9 cellular contexts compared by ENCODE assay signal in genomic region chr17:66715745-66716156, GRCh38.
DNase-seq lines count a peak whose midpoint lies in the region; ATAC-seq and TF ChIP-seq lines count a peak whose summit lies in the region.
"Had no signal": no experiment of that assay in that cellular context is flagged by ENCODE, and none has a peak within 500 bp of the region (broad histone marks: within the 10 kb centered on the region; RNA-seq: fewer than 3 reads in every experiment).

No MANE protein-coding gene starts in this region.

- peaks cover 13 to 38% (median 27%) of the 10 kb centered on the region in 4 donors for H3K4me1 Mint-ChIP-seq in CD4-positive, alpha-beta memory T cell
- H3K4me1 Mint-ChIP-seq in T-helper 17 cell, result peaks cover 17% of the 10 kb centered on the region
- H3K4me1 Mint-ChIP-seq in natural killer cell treated with Interleukin-12 subunit alpha and Interleukin-12 subunit beta and Interleukin-15 and Interleukin-18, amount 100 ng/mL, for 72 hours (ENCODE audit: low read depth in 2 of 2), result peaks cover 47 to 55% of the 10 kb centered on the region in 2 donors
- H3K4me1 Mint-ChIP-seq: IgD-negative memory B cell had no signal

- no peaks in the 10 kb centered on the region for H3K27me3 Mint-ChIP-seq in CD4-positive, alpha-beta memory T cell
- H3K27me3 Mint-ChIP-seq in T-helper 17 cell, result no peaks in the 10 kb centered on the region
- no peaks in the 10 kb centered on the region for H3K27me3 Mint-ChIP-seq in natural killer cell treated with Interleukin-12 subunit alpha and Interleukin-12 subunit beta and Interleukin-15 and Interleukin-18, amount 100 ng/mL, for 72 hours

- no peaks in the 10 kb centered on the region for H4K20me1 ChIP-seq in fibroblast of lung (ENCODE audit: control insufficient read depth, extremely low read depth, insufficient read depth, low read length)

- H3K4me3 ChIP-seq in CD4-positive, alpha-beta memory T cell (ENCODE audit: low read length in 2 of 2), result no peak overlapping the region
- no peak overlapping the region for H3K4me3 ChIP-seq in fibroblast of lung (replicated peaks in 1 of 4; ENCODE audit: control extremely low read depth in 1 of 4, insufficient read depth in 1 of 4, low read depth in 3 of 4, low read length in 4 of 4)

- H3K79me2 ChIP-seq in fibroblast of lung (ENCODE audit: control insufficient read depth, insufficient read depth, low read length), result no peaks in the 10 kb centered on the region

- H3K36me3 Mint-ChIP-seq in CD4-positive, alpha-beta memory T cell, result peaks cover 21 to 22% of the 10 kb centered on the region in 2 donors
- no peaks in the 10 kb centered on the region for H3K36me3 Mint-ChIP-seq in T-helper 17 cell (ENCODE audit: low read depth)
- H3K36me3 Mint-ChIP-seq in natural killer cell treated with Interleukin-12 subunit alpha and Interleukin-12 subunit beta and Interleukin-15 and Interleukin-18, amount 100 ng/mL, for 72 hours, result no peaks in the 10 kb centered on the region

- peak overlapping the region in 2 of 7 donors; percentile 31 to 48 for H3K27ac Mint-ChIP-seq in CD4-positive, alpha-beta memory T cell
- H3K27ac Mint-ChIP-seq in T-helper 17 cell, result peak overlapping the region; percentile 78
- peak overlapping the region; percentile 19 to 85 for H3K27ac Mint-ChIP-seq in natural killer cell treated with Interleukin-12 subunit alpha and Interleukin-12 subunit beta and Interleukin-15 and Interleukin-18, amount 100 ng/mL, for 72 hours
- H3K27ac Mint-ChIP-seq: IgD-negative memory B cell had no signal

- ATAC-seq in GM21367 (IDR thresholded peaks at IDR 0.05; ENCODE audit: unreplicated experiment), result peak; percentile 34
- ATAC-seq in T-helper 17 cell, result peak; percentile 54
- no peak for ATAC-seq in natural killer cell treated with Interleukin-12 subunit alpha and Interleukin-12 subunit beta and Interleukin-15 and Interleukin-18, amount 100 ng/mL, for 72 hours

- TF ChIP-seq CTCF in fibroblast of lung (conservative IDR thresholded peaks at IDR 0.05 in 1 of 2, IDR thresholded peaks at IDR 0.05 in 1 of 2; ENCODE audit: low read depth in 1 of 2, low read length in 2 of 2), result peak; percentile 67 to 70

- no peak overlapping the region for H3K27ac ChIP-seq in CD4-positive, alpha-beta memory T cell (ENCODE audit: low read depth, low read length)
- no peak overlapping the region for H3K27ac ChIP-seq in fibroblast of lung (ENCODE audit: insufficient read depth, low read length)

- H3K27me3 ChIP-seq in CD4-positive, alpha-beta memory T cell (ENCODE audit: insufficient read depth, low read length), result no peaks in the 10 kb centered on the region
- no peaks in the 10 kb centered on the region for H3K27me3 ChIP-seq in fibroblast of lung (ENCODE audit: control insufficient read depth, insufficient read depth, low read length)

- no peak overlapping the region for H3K4me3 Mint-ChIP-seq in CD4-positive, alpha-beta memory T cell
- no peak overlapping the region for H3K4me3 Mint-ChIP-seq in T-helper 17 cell
- peak overlapping the region; percentile 25 for H3K4me3 Mint-ChIP-seq in natural killer cell treated with Interleukin-12 subunit alpha and Interleukin-12 subunit beta and Interleukin-15 and Interleukin-18, amount 100 ng/mL, for 72 hours
- H3K4me3 Mint-ChIP-seq: IgD-negative memory B cell had no signal

- no peaks in the 10 kb centered on the region for H3K36me3 ChIP-seq in CD4-positive, alpha-beta memory T cell (ENCODE audit: insufficient read depth, low read length)
- H3K36me3 ChIP-seq in fibroblast of lung (ENCODE audit: control insufficient read depth, insufficient read depth, low read length), result no peaks in the 10 kb centered on the region

- intact Hi-C loops in CD4-positive, alpha-beta memory T cell (cut with micrococcal nuclease), result loop anchor here (1.0 to 5.0 kb wide), 3 partner anchors 191 to 577 kb away; no protein-coding TSS in a partner anchor

- H3K4me1 ChIP-seq in CD4-positive, alpha-beta memory T cell (ENCODE audit: insufficient read depth, low read length), result peaks cover 12% of the 10 kb centered on the region
- no peaks in the 10 kb centered on the region for H3K4me1 ChIP-seq in fibroblast of lung (ENCODE audit: control insufficient read depth, extremely low read depth, insufficient read depth, low read length)

- no peaks in the 10 kb centered on the region for H3K9me3 ChIP-seq in CD4-positive, alpha-beta memory T cell (ENCODE audit: control insufficient read depth in 1 of 2, low read length in 2 of 2)
- H3K9me3 ChIP-seq in T-helper 17 cell (ENCODE audit: control insufficient read depth, low read length, poor library complexity, severe bottlenecking), result no peaks in the 10 kb centered on the region
- no peaks in the 10 kb centered on the region for H3K9me3 ChIP-seq in fibroblast of lung (ENCODE audit: control insufficient read depth, insufficient read depth, low read depth, low read length)

- POLR2A ChIA-PET in CD4-positive, alpha-beta memory T cell (lab: Charles Lee; ENCODE audit: partially characterized antibody), result no interaction called here

- CTCF ChIA-PET in CD4-positive, alpha-beta memory T cell (lab: Charles Lee; ENCODE audit: partially characterized antibody), result interaction anchor here (0.6 to 1.0 kb wide), 3 partner anchors 10 to 517 kb away, joined by 3 to 4 read pairs (median 3); no protein-coding TSS in a partner anchor

- no peak overlapping the region for H3K4me2 ChIP-seq in fibroblast of lung (ENCODE audit: extremely low read depth, insufficient read depth, low read length)

- no peaks in the 10 kb centered on the region for H3K9me3 Mint-ChIP-seq in CD4-positive, alpha-beta memory T cell
- H3K9me3 Mint-ChIP-seq in natural killer cell treated with Interleukin-12 subunit alpha and Interleukin-12 subunit beta and Interleukin-15 and Interleukin-18, amount 100 ng/mL, for 72 hours, result no peaks in the 10 kb centered on the region

- no peak overlapping the region for H2AFZ ChIP-seq in fibroblast of lung (ENCODE audit: low read length)

- DNase-seq in CD4-positive, alpha-beta memory T cell, result peak in 4 of 5 donors; percentile 30 to 49 (median 36)
- DNase-seq in NCI-H1694 treated with DMSO at 0.1 percent for 48 hours (lab: John Stamatoyannopoulos, UW), result peak; percentile 36
- DNase-seq in T-helper 17 cell, result no peak
- peak; percentile 61 to 73 for DNase-seq in fibroblast of lung (ENCODE audit: low read depth in 2 of 2)
- DNase-seq in natural killer cell treated with Interleukin-12 subunit alpha and Interleukin-12 subunit beta and Interleukin-15 and Interleukin-18, amount 100 ng/mL, for 72 hours (ENCODE audit: low spot score), result peak; percentile 29
- DNase-seq in stimulated activated naive CD4-positive, alpha-beta T cell treated with Interleukin-2 at 50 U/mL for 16 hours (lab: John Stamatoyannopoulos, UW), result no peak
- no peak for DNase-seq in stimulated activated CD4-positive, alpha-beta T cell treated with anti-CD3 and anti-CD28 coated beads, Interleukin-4, amount 100 ng/mL, for 24 hours

- H3K9ac ChIP-seq in fibroblast of lung (ENCODE audit: insufficient read depth, low read length), result no peak overlapping the region

Comparison
In these comparisons a context has a peak if more than half of its experiments do, and no peak if none do; other contexts are left out.
1. DNase-seq: peak in CD4-positive, alpha-beta memory T cell (4 of 5), NCI-H1694 treated with DMSO at 0.1 percent for 48 hours (single experiment), fibroblast of lung (2 of 2) and natural killer cell treated with Interleukin-12 subunit alpha and Interleukin-12 subunit beta and Interleukin-15 and Interleukin-18, amount 100 ng/mL, for 72 hours (single experiment); none in T-helper 17 cell (0 of 3), stimulated activated naive CD4-positive, alpha-beta T cell treated with Interleukin-2 at 50 U/mL for 16 hours (single experiment) and stimulated activated CD4-positive, alpha-beta T cell treated with anti-CD3 and anti-CD28 coated beads, Interleukin-4, amount 100 ng/mL, for 24 hours (single experiment).
2. ATAC-seq: peak in GM21367 (single experiment) and T-helper 17 cell (single experiment); none in natural killer cell treated with Interleukin-12 subunit alpha and Interleukin-12 subunit beta and Interleukin-15 and Interleukin-18, amount 100 ng/mL, for 72 hours (0 of 2).